In the genomic region with DNA sequence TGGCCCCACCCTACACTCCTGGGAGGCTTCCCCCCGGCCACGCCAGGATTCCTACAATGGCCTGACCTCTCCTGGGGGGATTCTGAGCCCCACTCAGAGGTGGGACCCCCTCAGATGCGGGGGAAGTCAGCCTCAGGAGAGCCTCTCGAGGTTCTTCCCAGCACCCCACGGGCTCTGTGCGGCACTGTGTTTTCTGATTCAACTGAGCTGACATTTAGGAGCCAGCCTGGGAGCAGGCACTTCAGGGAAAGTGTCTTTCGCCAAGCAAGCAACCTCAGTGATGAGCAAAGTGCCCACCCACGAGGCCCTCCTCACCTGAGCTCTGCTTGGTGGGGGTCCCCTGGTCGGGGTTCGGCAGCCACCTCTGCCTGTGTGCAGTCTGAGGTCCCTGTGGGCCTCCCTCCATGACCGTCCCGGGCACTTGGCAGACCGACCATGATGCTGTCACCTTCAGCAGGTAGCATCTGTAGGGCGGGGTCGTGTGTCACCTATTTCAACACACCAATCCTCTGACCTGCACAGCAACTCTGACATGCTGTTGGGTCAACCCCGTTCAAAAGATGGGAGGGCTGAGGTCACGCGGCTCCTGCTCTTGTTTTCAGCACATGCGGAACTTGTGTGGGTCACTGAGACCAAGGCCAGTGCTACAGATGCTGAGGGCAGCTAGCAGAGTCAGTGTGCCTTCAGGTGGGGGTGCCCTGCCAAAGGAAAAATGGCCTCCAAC, we compare ENCODE assay signal across 32 cellular contexts. TPM values are rescaled to one million over a fixed set of nuclear protein-coding genes. Genes with fewer than 3 reads are reported as not detected.
"Had no signal": no experiment of that assay in that cellular context is flagged by ENCODE, and none has a peak within 500 bp of the region (broad histone marks: within the 10 kb centered on the region; RNA-seq: fewer than 3 reads in every experiment).

No MANE protein-coding gene starts in this region.

- DNase-seq: activated CD4-positive, alpha-beta T cell treated with anti-CD3 and anti-CD28 coated beads, Interleukin-2, amount 10 ng/mL, durations not matched to agents 24 days and 14 days; activated CD4-positive, alpha-beta T cell treated with anti-CD3 and anti-CD28 coated beads, Interleukin-2, amount 50 U/mL, for 4 hours; activated CD8-positive, alpha-beta T cell treated with anti-CD3 and anti-CD28 coated beads for 36 hours; activated effector memory CD4-positive, alpha-beta T cell treated with anti-CD3 and anti-CD28 coated beads, Interleukin-2, amount 50 U/mL, for 16 hours; activated naive CD4-positive, alpha-beta T cell; activated naive CD4-positive, alpha-beta T cell treated with anti-CD3 and anti-CD28 coated beads, Interleukin-2, amount 50 U/mL, for 16 hours; activated naive CD8-positive, alpha-beta T cell treated with anti-CD3 and anti-CD28 coated beads for 36 hours; activated T-cell treated with anti-CD3 and anti-CD28 coated beads, Interleukin-2, amount 50 U/mL, for 1 hour; activated T-cell treated with anti-CD3 and anti-CD28 coated beads, Interleukin-2, amount 50 U/mL, for 72 hours; amniotic stem cell; Kasumi-1; KG1; MG63; NCI-H1048; NCI-H1105 treated with DMSO at 0.1 percent for 48 hours; NCI-H1436; NCI-H1694; NCI-H1930; NCI-H2081 treated with DMSO at 0.1 percent for 48 hours; NCI-H226; NCI-H446 treated with DMSO at 0.1 percent for 48 hours; NCI-H524; SIG-M5; T-cell; T-helper 17 cell; WERI-Rb-1 had no signal

- H3K4me1 Mint-ChIP-seq: activated CD4-positive, alpha-beta T cell treated with anti-CD3 and anti-CD28 coated beads, Interleukin-2, amount 10 ng/mL, durations not matched to agents 24 days and 14 days; activated naive CD8-positive, alpha-beta T cell treated with anti-CD3 and anti-CD28 coated beads for 36 hours; activated T-helper 17 cell treated with anti-CD3 and anti-CD28 coated beads, Interleukin-2, amount 50 U/mL, for 72 hours; T-cell; T-helper 17 cell had no signal

- H3K4me1 ChIP-seq: ascending aorta had no signal

- ATAC-seq: activated CD8-positive, alpha-beta T cell treated with anti-CD3 and anti-CD28 coated beads for 36 hours; activated T-cell treated with anti-CD3 and anti-CD28 coated beads, Interleukin-2, amount 50 U/mL, for 72 hours; activated T-helper 17 cell treated with anti-CD3 and anti-CD28 coated beads, Interleukin-2, amount 50 U/mL, for 72 hours; Panc1; SK-N-SH treated with all-trans-retinoic acid at 6 μM for 48 hours; T-cell; T-helper 17 cell had no signal

- H3K27ac ChIP-seq: ascending aorta, cardiac muscle cell, WERI-Rb-1 had no signal

- H3K4me3 ChIP-seq: ascending aorta, cardiac muscle cell, MG63 had no signal

- H3K27me3 ChIP-seq: ascending aorta, MG63 had no signal

- H3K9me3 ChIP-seq: ascending aorta, MG63 had no signal

- H3K36me3 Mint-ChIP-seq: activated naive CD8-positive, alpha-beta T cell treated with anti-CD3 and anti-CD28 coated beads for 36 hours; T-cell had no signal

- H3K4me3 Mint-ChIP-seq: activated CD4-positive, alpha-beta T cell treated with anti-CD3 and anti-CD28 coated beads, Interleukin-2, amount 10 ng/mL, durations not matched to agents 24 days and 14 days; activated CD8-positive, alpha-beta T cell treated with anti-CD3 and anti-CD28 coated beads for 36 hours; activated naive CD8-positive, alpha-beta T cell treated with anti-CD3 and anti-CD28 coated beads for 36 hours; activated T-cell treated with anti-CD3 and anti-CD28 coated beads, Interleukin-2, amount 50 U/mL, for 72 hours; activated T-helper 17 cell treated with anti-CD3 and anti-CD28 coated beads, Interleukin-2, amount 50 U/mL, for 72 hours; T-cell; T-helper 17 cell had no signal

- H3K27ac Mint-ChIP-seq: activated CD4-positive, alpha-beta T cell treated with anti-CD3 and anti-CD28 coated beads, Interleukin-2, amount 10 ng/mL, durations not matched to agents 24 days and 14 days; activated CD8-positive, alpha-beta T cell treated with anti-CD3 and anti-CD28 coated beads for 36 hours; activated naive CD8-positive, alpha-beta T cell treated with anti-CD3 and anti-CD28 coated beads for 36 hours; activated T-cell treated with anti-CD3 and anti-CD28 coated beads, Interleukin-2, amount 50 U/mL, for 72 hours; activated T-helper 17 cell treated with anti-CD3 and anti-CD28 coated beads, Interleukin-2, amount 50 U/mL, for 72 hours; T-cell; T-helper 17 cell had no signal

- H3K9me3 Mint-ChIP-seq: activated CD4-positive, alpha-beta T cell treated with anti-CD3 and anti-CD28 coated beads, Interleukin-2, amount 10 ng/mL, durations not matched to agents 24 days and 14 days; activated CD8-positive, alpha-beta T cell treated with anti-CD3 and anti-CD28 coated beads for 36 hours; activated naive CD8-positive, alpha-beta T cell treated with anti-CD3 and anti-CD28 coated beads for 36 hours; activated T-cell treated with anti-CD3 and anti-CD28 coated beads, Interleukin-2, amount 50 U/mL, for 72 hours; activated T-helper 17 cell treated with anti-CD3 and anti-CD28 coated beads, Interleukin-2, amount 50 U/mL, for 72 hours; T-cell had no signal

- H3K36me3 ChIP-seq: ascending aorta, cardiac muscle cell, MG63, WERI-Rb-1 had no signal

RNA-seq across cellular contexts. Expression of gene ADRA2C, which starts 46.2 kb away (rescaled TPM):
- total RNA-seq: activated CD4-positive, alpha-beta T cell treated with anti-CD3 and anti-CD28 coated beads, Interleukin-2, amount 10 ng/mL, durations not matched to agents 24 days and 14 days; activated CD8-positive, alpha-beta memory T cell treated with anti-CD3 and anti-CD28 coated beads for 36 hours; activated naive CD8-positive, alpha-beta T cell treated with anti-CD3 and anti-CD28 coated beads for 36 hours; activated T-cell treated with anti-CD3 and anti-CD28 coated beads, Interleukin-2, amount 50 U/mL, for 72 hours; activated T-helper 17 cell treated with anti-CD3 and anti-CD28 coated beads, Interleukin-2, amount 50 U/mL, for 72 hours; T-helper 17 cell had no signal
